Comparison of ENCODE assay signal across 1 cellular context in genomic region chr10:123998197-123999141, GRCh38.
TF ChIP-seq lines count a peak whose summit lies in the region.

No MANE protein-coding gene starts in this region.

TF ChIP-seq in H1, 55 proteins besides CTCF, POLR2A, EP300 and RAD21:
- no peak for TF ChIP-seq SRF (IDR thresholded peaks at IDR 0.05; ENCODE audit: low read depth, low read length)
- TF ChIP-seq HDAC6 (IDR thresholded peaks at IDR 0.05; ENCODE audit: low read depth, low read length) = no peak
- no peak for TF ChIP-seq E2F6 (IDR thresholded peaks at IDR 0.05)
- no peak for TF ChIP-seq SUZ12 (IDR thresholded peaks at IDR 0.05; ENCODE audit: low read length)
- no peak for TF ChIP-seq CREB1 (IDR thresholded peaks at IDR 0.05)
- no peak for TF ChIP-seq TBP (IDR thresholded peaks at IDR 0.05; ENCODE audit: low read depth, low read length)
